1 cellular context compared by ENCODE assay signal in the genomic region with DNA sequence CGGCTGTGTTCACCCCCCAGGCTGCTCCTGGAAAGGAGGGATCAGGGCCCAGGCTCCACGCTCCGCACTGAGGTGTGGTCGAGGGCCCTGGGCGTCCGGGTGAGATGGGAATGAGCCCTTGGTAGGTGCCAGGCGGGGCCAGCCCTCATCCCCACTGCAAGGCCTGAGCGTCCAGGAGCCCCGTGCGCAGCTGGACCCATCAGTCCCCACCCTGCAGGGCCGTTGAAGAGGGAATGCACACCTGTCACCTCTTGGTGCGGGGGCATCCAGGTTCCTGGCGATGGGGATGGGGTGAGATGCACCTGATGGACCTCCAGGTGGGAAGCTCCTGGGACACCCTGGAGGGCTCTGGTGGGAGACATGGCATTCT.
TF ChIP-seq lines count a peak whose summit lies in the region.

No MANE protein-coding gene starts in this region.

TF ChIP-seq in SK-N-SH, 30 proteins besides CTCF, POLR2A, EP300 and RAD21 (continued from another document):
- TF ChIP-seq ZBTB33 (IDR thresholded peaks at IDR 0.05; ENCODE audit: borderline replicate concordance, low read depth) (no peak), MEF2A (IDR thresholded peaks at IDR 0.05; ENCODE audit: borderline replicate concordance, low read depth) (no peak), EZH2phosphoT487 (IDR thresholded peaks at IDR 0.05; ENCODE audit: borderline replicate concordance, low read depth) (no peak), CHD2 (IDR thresholded peaks at IDR 0.05; ENCODE audit: low read length, partially characterized antibody) (no peak), RXRA (IDR thresholded peaks at IDR 0.05; ENCODE audit: borderline replicate concordance, low read depth) (no peak), SMC3 (IDR thresholded peaks at IDR 0.05; ENCODE audit: low read depth, low read length) (no peak), YY1 (IDR thresholded peaks at IDR 0.05; ENCODE audit: low read depth) (no peak), IRF3 (IDR thresholded peaks at IDR 0.05; ENCODE audit: low read depth, low read length) (no peak), POLR2AphosphoS5 (IDR thresholded peaks at IDR 0.05; ENCODE audit: low read depth, low read length) (no peak), ELF1 (IDR thresholded peaks at IDR 0.05) (no peak)
- TF ChIP-seq, protein P1, sequence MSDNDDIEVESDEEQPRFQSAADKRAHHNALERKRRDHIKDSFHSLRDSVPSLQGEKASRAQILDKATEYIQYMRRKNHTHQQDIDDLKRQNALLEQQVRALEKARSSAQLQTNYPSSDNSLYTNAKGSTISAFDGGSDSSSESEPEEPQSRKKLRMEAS (IDR thresholded peaks at IDR 0.05; ENCODE audit: low read depth), result no peak
TF ChIP-seq in SK-N-SH: peak in this region for 0.
